In genomic region chr17:67245694-67246397, GRCh38 we compare ENCODE assay signal across 8 cellular contexts. TPM values are rescaled to one million over a fixed set of nuclear protein-coding genes. Genes with fewer than 3 reads are reported as not detected.
DNase-seq lines count a peak whose midpoint lies in the region; ATAC-seq and TF ChIP-seq lines count a peak whose summit lies in the region.

No MANE protein-coding gene starts in this region.

- TF ChIP-seq CTCF in BJ (IDR thresholded peaks at IDR 0.05; ENCODE audit: insufficient read depth, low read depth, low read length) = no peak
- TF ChIP-seq CTCF in stomach (IDR thresholded peaks at IDR 0.05) = no peak

- peak overlapping the region; percentile 91 for H3K4me3 ChIP-seq in BJ (ENCODE audit: low read depth, low read length)
- H3K4me3 ChIP-seq in duodenal mucosa (ENCODE audit: low read depth in 1 of 2, low read length in 2 of 2) = peak overlapping the region; percentile 74 to 82
- H3K4me3 ChIP-seq in stomach = peak overlapping the region; percentile 76 to 99 (median 88)

- CTCF ChIA-PET in BJ (lab: Yijun Ruan, JAX) = interaction anchor here (1.1 kb wide), 1 partner anchor 26 kb away, joined by 5 read pairs; no protein-coding TSS in a partner anchor

- no peak for ATAC-seq in GM18868 (IDR thresholded peaks at IDR 0.05; ENCODE audit: unreplicated experiment)
- ATAC-seq in GM21390 (IDR thresholded peaks at IDR 0.05; ENCODE audit: unreplicated experiment) = no peak

- intact Hi-C loops in stomach (cut with DNase I; ENCODE audit: low total_unique reads) = no loop called here

- no peak for TF ChIP-seq EP300 in stomach (IDR thresholded peaks at IDR 0.05)

- H3K27ac ChIP-seq in duodenal mucosa (ENCODE audit: low read depth, low read length) = peak overlapping the region; percentile 73
- H3K27ac ChIP-seq in stomach = peak overlapping the region; percentile 85 to 93 (median 90)

- TF ChIP-seq POLR2A in stomach (IDR thresholded peaks at IDR 0.05) = no peak

- H3K27me3 ChIP-seq in BJ (ENCODE audit: control insufficient read depth, insufficient read depth, low read length) (no peaks in the 10 kb centered on the region), duodenal mucosa (ENCODE audit: control insufficient read depth in 1 of 2, insufficient read depth in 2 of 2, low read length in 2 of 2) (no peaks in the 10 kb centered on the region), stomach (no peaks in the 10 kb centered on the region)

- H3K4me1 ChIP-seq in duodenal mucosa (ENCODE audit: control insufficient read depth in 1 of 2, insufficient read depth in 2 of 2, low read length in 2 of 2) = peaks cover 18 to 33% of the 10 kb centered on the region in 2 donors
- peaks cover 5 to 61% (median 57%) of the 10 kb centered on the region in 4 donors for H3K4me1 ChIP-seq in stomach

- POLR2A ChIA-PET in BJ (lab: Charles Lee) = interaction anchor here (0.7 kb wide), 1 partner anchor 471 kb away, joined by 5 read pairs; no protein-coding TSS in a partner anchor

- peak overlapping the region; percentile 85 to 92 for H3K9ac ChIP-seq in duodenal mucosa (ENCODE audit: low read depth in 1 of 2, low read length in 2 of 2)

- DNase-seq in BJ (ENCODE audit: low read depth) (no peak), HuH-7 (ENCODE audit: low spot score) (peak; percentile 61), medulla oblongata (ENCODE audit: extremely low spot score) (peak; percentile 7), stomach (peak; percentile 46)
- DNase-seq in activated CD4-positive, alpha-beta T cell treated with anti-CD3 and anti-CD28 coated beads for 48 hours = peak; percentile 61

- H3K9me3 ChIP-seq in duodenal mucosa (ENCODE audit: control insufficient read depth in 1 of 2, low read length in 2 of 2) (no peaks in the 10 kb centered on the region), stomach (no peaks in the 10 kb centered on the region)

- WGBS in stomach, 5 donors = 0 to 1% (median 1%) methylated on average over 42 to 75 of the region's 75 CpGs

- H3K36me3 ChIP-seq in BJ (ENCODE audit: control insufficient read depth, insufficient read depth, low read length) = no peaks in the 10 kb centered on the region
- H3K36me3 ChIP-seq in duodenal mucosa (ENCODE audit: control insufficient read depth in 1 of 2, insufficient read depth in 2 of 2, low read length in 2 of 2) = peaks cover 0 to 5% of the 10 kb centered on the region in 2 donors
- peaks cover 0 to 6% (median 0%) of the 10 kb centered on the region in 4 donors for H3K36me3 ChIP-seq in stomach

RNA-seq across cellular contexts. Expression of gene HELZ, which starts 0.8 kb away (rescaled TPM):
- 8.4 and 15.1 TPM in 2 replicates for polyA plus RNA-seq in BJ (2011; rRNA removed)
- 28.0 and 28.8 TPM in 2 replicates for polyA minus RNA-seq in BJ (2011; rRNA and poly(A)+ RNA removed)
- total RNA-seq in stomach = 100 to 1,000 TPM in 2 of 5 donors, 10 to 100 TPM in 3; 14.2 to 218 (median 72.4) TPM
- polyA plus RNA-seq in stomach = 1 to 10 TPM; 2.1 to 2.4 (median 2.3) TPM
